ENCODE assay signal across 17 cellular contexts in genomic region chr10:29428486-29428885, GRCh38.
DNase-seq lines count a peak whose midpoint lies in the region; ATAC-seq lines count a peak whose summit lies in the region.
"Had no signal": no experiment of that assay in that cellular context is flagged by ENCODE, and none has a peak within 500 bp of the region (broad histone marks: within the 10 kb centered on the region; RNA-seq: fewer than 3 reads in every experiment).

No MANE protein-coding gene starts in this region.

- H3K9me3 ChIP-seq in SK-N-MC (ENCODE audit: low read depth, low read length) = no peaks in the 10 kb centered on the region
- H3K9me3 ChIP-seq in SJCRH30 (replicated peaks) = no peaks in the 10 kb centered on the region
- H3K9me3 ChIP-seq: HAP-1 had no signal

- H3K4me1 ChIP-seq in SJCRH30 = no peaks in the 10 kb centered on the region
- H3K4me1 ChIP-seq: HAP-1 had no signal

- H3K27ac ChIP-seq in SK-N-MC (peak overlapping the region; percentile 99), caudate nucleus (ENCODE audit: low read depth, low read length) (no peak overlapping the region), SJCRH30 (no peak overlapping the region)
- H3K27ac ChIP-seq: BLaER1 treated with 17β-estradiol and CSF1 and Interleukin-3, amounts not matched to agents 10 nM and 100 nM; GM23248 had no signal

- H3K36me3 ChIP-seq in SK-N-MC (ENCODE audit: insufficient read depth, low read length) (peaks cover 26% of the 10 kb centered on the region), SJCRH30 (no peaks in the 10 kb centered on the region)

- H3K27me3 ChIP-seq in SJCRH30 = no peaks in the 10 kb centered on the region
- H3K27me3 ChIP-seq: BLaER1 treated with 17β-estradiol and CSF1 and Interleukin-3, amounts not matched to agents 10 nM and 100 nM had no signal

- H3K9ac ChIP-seq in SK-N-MC (ENCODE audit: insufficient read length) = peak overlapping the region; percentile 55
- H3K9ac ChIP-seq: BLaER1 treated with 17β-estradiol and CSF1 and Interleukin-3, amounts not matched to agents 10 nM and 100 nM; GM23248 had no signal

- DNase-seq in SK-N-MC (ENCODE audit: low read depth, low spot score) (no peak), caudate nucleus (lab: John Stamatoyannopoulos, UW) (peak in 45 of 61 donors; percentile 7 to 93 (median 47)), nucleus accumbens (lab: John Stamatoyannopoulos, UW) (peak in 34 of 56 donors; percentile 5 to 79 (median 37)), SJCRH30 (no peak), NCI-H146 (lab: John Stamatoyannopoulos, UW) (no peak), left cardiac atrium (no peak)
- DNase-seq: 8988T; CD8-positive, alpha-beta T cell; DMS 273 treated with DMSO at 0.1 percent for 48 hours; DMS53; DND-41; EL; GM23248 had no signal

- ATAC-seq in HG03108 (IDR thresholded peaks at IDR 0.05; ENCODE audit: unreplicated experiment) (no peak), left cardiac atrium (no peak)
- ATAC-seq: CD8-positive, alpha-beta T cell; GM12878 had no signal

- intact Hi-C loops in left cardiac atrium (cut with DNase I) = no loop called here

- H3K4me3 ChIP-seq in SK-N-MC = peak overlapping the region; percentile 59
- H3K4me3 ChIP-seq in SJCRH30 = no peak overlapping the region
- H3K4me3 ChIP-seq: BLaER1 treated with 17β-estradiol and CSF1 and Interleukin-3, amounts not matched to agents 10 nM and 100 nM; GM12878; GM23248; HAP-1 had no signal

Comparison
In these comparisons a context has a peak if more than half of its experiments do, and no peak if none do; other contexts are left out.
1. DNase-seq: peak in caudate nucleus (45 of 61) and nucleus accumbens (34 of 56); none in SK-N-MC (single experiment), SJCRH30 (0 of 2), NCI-H146 (single experiment) and left cardiac atrium (single experiment).